ENCODE assay signal across 20 cellular contexts in the genomic region with DNA sequence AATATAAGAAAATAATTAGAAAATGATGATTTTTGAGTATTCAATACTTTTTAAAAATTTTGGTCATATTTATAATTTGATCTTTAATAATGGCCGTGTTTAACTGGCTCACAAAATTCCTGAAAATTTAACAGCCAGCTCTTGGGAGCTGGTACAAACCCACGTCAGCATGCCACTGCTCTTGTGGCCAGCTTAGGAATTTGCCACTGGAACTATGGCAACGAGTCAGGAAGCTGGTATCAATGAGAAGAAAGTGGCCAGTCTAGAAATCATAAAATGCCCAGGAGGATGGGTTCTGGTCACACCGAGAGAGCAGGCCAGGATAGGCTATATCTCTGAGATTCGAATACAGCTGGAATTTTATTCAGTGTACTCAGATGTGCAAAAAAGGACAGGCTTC.
DNase-seq lines count a peak whose midpoint lies in the region; ATAC-seq, FAIRE-seq and TF ChIP-seq lines count a peak whose summit lies in the region.
"Had no signal": no experiment of that assay in that cellular context is flagged by ENCODE, and none has a peak within 500 bp of the region (broad histone marks: within the 10 kb centered on the region; RNA-seq: fewer than 3 reads in every experiment).

No MANE protein-coding gene starts in this region.

- H3K4me2 ChIP-seq in SU-DHL-6 (ENCODE audit: low read depth, low read length, poor library complexity, severe bottlenecking): no peak overlapping the region

- TF ChIP-seq CTCF in SU-DHL-6 (IDR thresholded peaks at IDR 0.05; ENCODE audit: insufficient read depth, low read length, poor library complexity, severe bottlenecking) (no peak), kidney (IDR thresholded peaks at IDR 0.05; ENCODE audit: borderline replicate concordance, extremely low read depth, insufficient read depth) (no peak), sigmoid colon (IDR thresholded peaks at IDR 0.05) (no peak), GM20000 (IDR thresholded peaks at IDR 0.05; ENCODE audit: extremely low read depth, missing control alignments) (no peak), glutamatergic neuron (IDR thresholded peaks at IDR 0.05; ENCODE audit: partially characterized antibody, unreplicated experiment) (no peak)

- H3K27me3 ChIP-seq in SU-DHL-6 (ENCODE audit: low read length): no peaks in the 10 kb centered on the region
- H3K27me3 ChIP-seq in sigmoid colon: no peaks in the 10 kb centered on the region
- H3K27me3 ChIP-seq: adrenal gland, BE2C, testis had no signal

- 30 to 69% methylated on average over 5 of the region's 5 CpGs for WGBS in sigmoid colon, 2 donors

- intact Hi-C loops in kidney (cut with DNase I): no loop called here
- intact Hi-C loops in sigmoid colon (cut with DNase I): loop anchor here (10.0 kb wide), 1 partner anchor 287 kb away; no protein-coding TSS in a partner anchor

- no peaks in the 10 kb centered on the region for H4K20me1 ChIP-seq in SU-DHL-6 (ENCODE audit: low read depth, low read length)

- H3K9me3 Mint-ChIP-seq in glutamatergic neuron (ENCODE audit: unreplicated experiment): peaks cover 5% of the 10 kb centered on the region

- peak; percentile 71 for DNase-seq in EH (ENCODE audit: low read depth)
- no peak for DNase-seq in kidney
- peak; percentile 22 for DNase-seq in sigmoid colon
- DNase-seq in GM20000 (ENCODE audit: low spot score): no peak
- DNase-seq in glutamatergic neuron: no peak
- DNase-seq: activated effector memory CD4-positive, alpha-beta T cell treated with anti-CD3 and anti-CD28 coated beads, Interleukin-2, amount 50 U/mL, for 16 hours; BE2C; central memory CD4-positive, alpha-beta T cell; effector CD8-positive, alpha-beta T cell; HCEC 1CT; hippocampal formation; NCI-H1694 treated with DMSO at 0.1 percent for 48 hours; NCI-H446; Right ventricle myocardium superior; stimulated activated CD4-positive, alpha-beta T cell treated with anti-CD3 and anti-CD28 coated beads, Interleukin-4, amount 100 ng/mL, for 1 hour; testis had no signal

- H3K36me3 Mint-ChIP-seq in glutamatergic neuron (ENCODE audit: unreplicated experiment): no peaks in the 10 kb centered on the region

- no peak for TF ChIP-seq POLR2A in sigmoid colon (IDR thresholded peaks at IDR 0.05)

- peak; percentile 33 for FAIRE-seq in kidney (lab: Jason Lieb, UNC)

- no peak overlapping the region for H3K27ac Mint-ChIP-seq in glutamatergic neuron (ENCODE audit: unreplicated experiment)

- TF ChIP-seq EP300 in sigmoid colon (IDR thresholded peaks at IDR 0.05): no peak

- H3K79me2 ChIP-seq in SU-DHL-6 (ENCODE audit: insufficient read depth, low read length): no peaks in the 10 kb centered on the region

- H3K9me3 ChIP-seq in SU-DHL-6 (ENCODE audit: insufficient read depth, low read length) (no peaks in the 10 kb centered on the region), kidney (ENCODE audit: control insufficient read depth in 1 of 2, low read length in 2 of 2) (no peaks in the 10 kb centered on the region), sigmoid colon (no peaks in the 10 kb centered on the region)
- H3K9me3 ChIP-seq: adrenal gland, BE2C, testis had no signal

- H3K9me2 ChIP-seq in SU-DHL-6 (replicated peaks; ENCODE audit: insufficient read depth, low read length): no peaks in the 10 kb centered on the region

- ATAC-seq in HG03342 (IDR thresholded peaks at IDR 0.05; ENCODE audit: unreplicated experiment) (no peak), GM18520 (IDR thresholded peaks at IDR 0.05; ENCODE audit: unreplicated experiment) (no peak)

- H3F3A ChIP-seq in SU-DHL-6 (ENCODE audit: insufficient read depth): no peaks in the 10 kb centered on the region

- no peak overlapping the region for H3K4me3 Mint-ChIP-seq in glutamatergic neuron (ENCODE audit: unreplicated experiment)

- H3K27ac ChIP-seq in SU-DHL-6 (ENCODE audit: low read depth, low read length) (no peak overlapping the region), kidney (ENCODE audit: low read depth in 2 of 2, low read length in 2 of 2) (no peak overlapping the region), sigmoid colon (peak overlapping the region in 3 of 4 donors; percentile 64 to 88 (median 87))
- H3K27ac ChIP-seq: adrenal gland, testis had no signal

- H3K4me1 Mint-ChIP-seq in glutamatergic neuron (ENCODE audit: low read depth, unreplicated experiment): peaks cover 6% of the 10 kb centered on the region

- H3K27me3 Mint-ChIP-seq in glutamatergic neuron (ENCODE audit: unreplicated experiment): peaks cover 2% of the 10 kb centered on the region

- H3K9ac ChIP-seq in SU-DHL-6 (ENCODE audit: low read length) (no peak overlapping the region), kidney (ENCODE audit: low read length in 2 of 2) (no peak overlapping the region)

- H3K4me1 ChIP-seq in kidney (ENCODE audit: control insufficient read depth in 1 of 2, insufficient read depth in 1 of 2, low read depth in 1 of 2, low read length in 2 of 2): no peaks in the 10 kb centered on the region
- H3K4me1 ChIP-seq in sigmoid colon: peaks cover 0 to 59% (median 41%) of the 10 kb centered on the region in 4 donors
- H3K4me1 ChIP-seq: BE2C had no signal

- peak overlapping the region; percentile 76 for H2AFZ ChIP-seq in SU-DHL-6 (ENCODE audit: low read depth, low read length, severe bottlenecking)

- H3K4me3 ChIP-seq in SU-DHL-6 (ENCODE audit: insufficient read depth, low read length, poor library complexity, severe bottlenecking) (no peak overlapping the region), kidney (ENCODE audit: low read length in 2 of 2) (no peak overlapping the region), sigmoid colon (no peak overlapping the region)
- H3K4me3 ChIP-seq: adrenal gland, testis had no signal

- H3K36me3 ChIP-seq in SU-DHL-6 (ENCODE audit: low read length) (no peaks in the 10 kb centered on the region), kidney (ENCODE audit: control insufficient read depth in 1 of 2, insufficient read depth in 2 of 2, low read length in 2 of 2) (no peaks in the 10 kb centered on the region), sigmoid colon (no peaks in the 10 kb centered on the region)
- H3K36me3 ChIP-seq: adrenal gland, BE2C had no signal

Comparison
In these comparisons a context has a peak if more than half of its experiments do, and no peak if none do; other contexts are left out.
1. DNase-seq: peak in EH (single experiment) and sigmoid colon (single experiment); none in kidney (single experiment), GM20000 (single experiment) and glutamatergic neuron (single experiment).
2. H3K27ac ChIP-seq: peak in sigmoid colon (3 of 4); none in SU-DHL-6 (single experiment) and kidney (0 of 2).